8 cellular contexts compared by ENCODE assay signal in the genomic region with DNA sequence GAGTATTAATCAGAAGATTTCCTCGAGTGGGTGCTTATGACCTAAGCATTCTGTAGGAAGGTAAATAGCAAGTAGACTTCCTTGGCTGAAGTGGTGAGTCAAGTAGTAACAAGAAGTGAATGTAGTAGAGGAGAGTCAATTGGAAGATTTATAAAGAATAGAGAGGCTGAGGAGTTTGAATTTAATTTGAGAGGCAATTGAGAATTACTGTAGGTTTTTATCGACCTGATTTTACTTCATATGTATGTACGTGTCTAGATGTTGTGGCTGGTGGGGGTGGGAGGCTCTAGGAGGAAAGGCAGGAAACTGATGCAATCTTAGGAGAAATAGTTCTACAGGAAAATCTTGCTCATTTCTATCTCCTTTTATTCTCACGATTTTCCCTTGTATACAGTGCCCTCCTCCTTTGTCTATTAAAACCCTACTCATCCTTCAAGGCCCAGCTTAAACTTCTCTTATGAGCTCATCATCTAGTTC. TPM values are rescaled to one million over a fixed set of nuclear protein-coding genes. Genes with fewer than 3 reads are reported as not detected.
A peak's percentile ranks its signal among the peaks of the same experiment; 100 is the strongest.
DNase-seq lines count a peak whose midpoint lies in the region; ATAC-seq and TF ChIP-seq lines count a peak whose summit lies in the region.
"Had no signal": no experiment of that assay in that cellular context is flagged by ENCODE, and none has a peak within 500 bp of the region (broad histone marks: within the 10 kb centered on the region; RNA-seq: fewer than 3 reads in every experiment).

No MANE protein-coding gene starts in this region.

- peak overlapping the region; percentile 91 for H3K27ac Mint-ChIP-seq in activated CD4-positive, alpha-beta memory T cell treated with anti-CD3 and anti-CD28 coated beads for 36 hours
- H3K27ac Mint-ChIP-seq in endodermal cell: no peak overlapping the region

- POLR2A ChIA-PET in activated CD4-positive, alpha-beta memory T cell treated with anti-CD3 and anti-CD28 coated beads for 36 hours (lab: Charles Lee): interaction anchor here (0.8 to 6.1 kb wide), 3 partner anchors 8 to 77 kb away, joined by 4 to 96 read pairs (median 13); partner anchors contain the start of genes CXCR3 and OGT

- H3K9me3 ChIP-seq in endodermal cell (ENCODE audit: control insufficient read depth, low read length): no peaks in the 10 kb centered on the region
- H3K9me3 ChIP-seq: pancreas had no signal

- peaks cover 66% of the 10 kb centered on the region for H3K36me3 ChIP-seq in endodermal cell (ENCODE audit: control insufficient read depth, insufficient read depth, low read length)

- ATAC-seq in GM18868 (IDR thresholded peaks at IDR 0.05; ENCODE audit: unreplicated experiment) (peak; percentile 54), HG03066 (IDR thresholded peaks at IDR 0.05; ENCODE audit: low read depth, unreplicated experiment) (peak; percentile 26), left colon (peak; percentile 37)

- peaks cover 55% of the 10 kb centered on the region for H3K4me1 Mint-ChIP-seq in activated CD4-positive, alpha-beta memory T cell treated with anti-CD3 and anti-CD28 coated beads for 36 hours (ENCODE audit: low read depth)
- peaks cover 9% of the 10 kb centered on the region for H3K4me1 Mint-ChIP-seq in endodermal cell

- intact Hi-C loops in activated CD4-positive, alpha-beta memory T cell treated with anti-CD3 and anti-CD28 coated beads for 36 hours (cut with micrococcal nuclease): loop anchor here (1.0 to 2.0 kb wide), 2 partner anchors 9 to 77 kb away; partner anchors contain the start of gene CXCR3
- intact Hi-C loops in left colon (cut with DNase I, micrococcal nuclease): no loop called here

- no peak overlapping the region for H3K4me3 ChIP-seq in endodermal cell (ENCODE audit: low read length)
- H3K4me3 ChIP-seq: pancreas had no signal

- H3K4me3 Mint-ChIP-seq in activated CD4-positive, alpha-beta memory T cell treated with anti-CD3 and anti-CD28 coated beads for 36 hours: peak overlapping the region; percentile 75
- no peak overlapping the region for H3K4me3 Mint-ChIP-seq in endodermal cell

- H3K27me3 ChIP-seq in endodermal cell (ENCODE audit: control insufficient read depth, insufficient read depth, low read length, poor library complexity, severe bottlenecking): no peaks in the 10 kb centered on the region
- H3K27me3 ChIP-seq: pancreas had no signal

- H3K9ac ChIP-seq in endodermal cell (ENCODE audit: extremely low read depth, low read length, poor library complexity, severe bottlenecking): no peak overlapping the region

- peaks cover 70% of the 10 kb centered on the region for H3K36me3 Mint-ChIP-seq in activated CD4-positive, alpha-beta memory T cell treated with anti-CD3 and anti-CD28 coated beads for 36 hours
- peaks cover 35% of the 10 kb centered on the region for H3K36me3 Mint-ChIP-seq in endodermal cell (ENCODE audit: low read depth)

- no peak overlapping the region for H3K27ac ChIP-seq in endodermal cell (ENCODE audit: low read depth, low read length)

- 81 to 92% methylated on average over 3 to 4 of the region's 4 CpGs for WGBS in endodermal cell (ENCODE audit: insufficient coverage in 1 of 2, insufficient read length in 1 of 2), 2 experiments

- H3K27me3 Mint-ChIP-seq in activated CD4-positive, alpha-beta memory T cell treated with anti-CD3 and anti-CD28 coated beads for 36 hours: no peaks in the 10 kb centered on the region
- no peaks in the 10 kb centered on the region for H3K27me3 Mint-ChIP-seq in endodermal cell (ENCODE audit: insufficient read depth)

- no peak for DNase-seq in activated CD4-positive, alpha-beta memory T cell treated with anti-CD3 and anti-CD28 coated beads for 36 hours
- DNase-seq in left colon (no peak), foreskin melanocyte (no peak), endodermal cell (no peak), NCI-H1417 (lab: John Stamatoyannopoulos, UW) (no peak)
- DNase-seq: pancreas had no signal

- no peaks in the 10 kb centered on the region for H3K9me3 Mint-ChIP-seq in activated CD4-positive, alpha-beta memory T cell treated with anti-CD3 and anti-CD28 coated beads for 36 hours
- peaks cover 36% of the 10 kb centered on the region for H3K9me3 Mint-ChIP-seq in endodermal cell

- no peak for TF ChIP-seq CTCF in endodermal cell (conservative IDR thresholded peaks at IDR 0.05)

- CTCF ChIA-PET in activated CD4-positive, alpha-beta memory T cell treated with anti-CD3 and anti-CD28 coated beads for 36 hours (lab: Charles Lee): interaction anchor here (1.0 kb wide), 2 partner anchors 8 to 14 kb away, joined by 3 to 4 read pairs; partner anchors contain the start of gene OGT

- no peaks in the 10 kb centered on the region for H3K4me1 ChIP-seq in endodermal cell (ENCODE audit: control insufficient read depth, insufficient read depth, low read length)

RNA-seq across cellular contexts. Expression of gene OGT, which starts 8.7 kb away (rescaled TPM):
- total RNA-seq in activated CD4-positive, alpha-beta memory T cell treated with anti-CD3 and anti-CD28 coated beads for 36 hours: 100 to 1,000 TPM; 280 to 304 TPM
- total RNA-seq in left colon (100 to 1,000 TPM; 100 to 101 TPM), endodermal cell (100 to 1,000 TPM; 114 to 153 TPM)
- polyA plus RNA-seq in endodermal cell (2013, experiment 1 of 2): 104 TPM
- 96.2 TPM for polyA plus RNA-seq in endodermal cell (2013, experiment 2 of 2)

RNA-seq across cellular contexts. Expression of gene GCNA, which starts 36.7 kb away (rescaled TPM):
- 1 to 10 TPM; 3.2 to 3.4 TPM for total RNA-seq in activated CD4-positive, alpha-beta memory T cell treated with anti-CD3 and anti-CD28 coated beads for 36 hours
- total RNA-seq in left colon: 1 to 10 TPM; 1.1 to 1.2 TPM
- total RNA-seq in endodermal cell: 1 to 10 TPM; 2.1 to 2.3 TPM
- 1.0 TPM for polyA plus RNA-seq in endodermal cell (2013, experiment 1 of 2)
- polyA plus RNA-seq in endodermal cell (2013, experiment 2 of 2): 0.91 TPM
